Comparison of ENCODE assay signal across 10 cellular contexts in genomic region chr18:33232318-33232626, GRCh38.
DNase-seq lines count a peak whose midpoint lies in the region; ATAC-seq lines count a peak whose summit lies in the region.
"Had no signal": no experiment of that assay in that cellular context is flagged by ENCODE, and none has a peak within 500 bp of the region (broad histone marks: within the 10 kb centered on the region; RNA-seq: fewer than 3 reads in every experiment).

No MANE protein-coding gene starts in this region.

- no peaks in the 10 kb centered on the region for H3K36me3 ChIP-seq in neuron (ENCODE audit: insufficient read depth, low read length)

- no peaks in the 10 kb centered on the region for H3K27me3 ChIP-seq in neuron (ENCODE audit: insufficient read depth, low read length)

- peaks cover 4% of the 10 kb centered on the region for H3K4me1 ChIP-seq in neuron (ENCODE audit: insufficient read depth, low read length)
- H3K4me1 ChIP-seq: psoas muscle had no signal

- ATAC-seq in GM18868 (IDR thresholded peaks at IDR 0.05; ENCODE audit: unreplicated experiment), result peak; percentile 26
- peak; percentile 19 for ATAC-seq in HG02588 (IDR thresholded peaks at IDR 0.05; ENCODE audit: unreplicated experiment)

- peak overlapping the region; percentile 90 for H2AFZ ChIP-seq in neuron (ENCODE audit: low read depth, low read length)

- no peaks in the 10 kb centered on the region for H3K9me3 ChIP-seq in neuron (ENCODE audit: low read length)
- H3K9me3 ChIP-seq: psoas muscle had no signal

- H3K4me3 ChIP-seq in neuron (ENCODE audit: low read length), result no peak overlapping the region
- H3K4me3 ChIP-seq: psoas muscle had no signal

- peak; percentile 51 for DNase-seq in OCI-M2 (lab: John Stamatoyannopoulos, UW; ENCODE audit: unreplicated experiment)
- DNase-seq in NCI-H1105 (lab: John Stamatoyannopoulos, UW), result no peak
- no peak for DNase-seq in kidney glomerular epithelial cell (lab: John Stamatoyannopoulos, UW)
- DNase-seq in GOT3 (lab: John Stamatoyannopoulos, UW), result no peak
- DNase-seq in NCI-H1694 (lab: John Stamatoyannopoulos, UW), result no peak
- DNase-seq: activated gamma-delta T cell had no signal
